ENCODE assay signal across 8 cellular contexts in the genomic region with DNA sequence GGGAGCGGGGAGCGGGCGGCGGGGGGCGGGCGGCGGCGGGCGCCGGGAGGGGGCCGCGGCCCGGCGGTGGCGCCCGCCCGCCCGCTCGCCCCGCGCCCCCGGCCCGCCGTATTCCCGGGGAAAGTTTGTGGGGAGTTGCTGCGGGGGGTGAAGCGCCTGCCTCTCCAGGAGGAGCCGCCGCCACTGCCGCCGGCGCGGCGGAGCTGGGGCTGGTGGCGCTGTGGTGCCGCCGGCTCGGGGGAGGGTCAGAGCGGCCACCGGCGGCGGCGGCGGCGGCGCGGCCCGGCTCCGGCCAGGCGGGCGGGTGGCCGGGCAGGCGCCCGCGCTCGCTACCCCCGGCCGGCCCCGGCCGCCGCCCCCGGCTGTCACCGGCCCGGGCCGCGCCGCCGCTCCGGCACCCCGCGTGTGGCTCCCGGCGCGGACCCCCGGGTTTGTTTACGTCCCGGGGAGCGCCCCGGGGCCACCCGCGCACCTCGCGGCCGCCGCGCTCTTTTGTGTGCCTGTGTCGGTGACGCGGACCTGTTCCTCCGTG. TPM values are rescaled to one million over a fixed set of nuclear protein-coding genes. Genes with fewer than 3 reads are reported as not detected.
DNase-seq lines count a peak whose midpoint lies in the region; ATAC-seq, FAIRE-seq and TF ChIP-seq lines count a peak whose summit lies in the region.

No MANE protein-coding gene starts in this region.

- DNase-seq in D341Med (ENCODE audit: low spot score) (peak; percentile 79), H9 (no peak), brain microvascular endothelial cell (no peak), iPS-NIHi11 (ENCODE audit: low spot score) (peak; percentile 71), small intestine (peak; percentile 37), GF-D8 (lab: John Stamatoyannopoulos, UW) (no peak)

- no peak overlapping the region for H3K14ac ChIP-seq in H9 (ENCODE audit: insufficient read depth, low read length)

- H3K27ac Mint-ChIP-seq in H9 = no peak overlapping the region

- WGBS in H9 (ENCODE audit: extremely low coverage, insufficient read length, low lambda C conversion rate) = no CpG with 5 or more reads among the region's 90 CpGs
- 0 to 1% (median 0%) methylated on average over 13 to 90 of the region's 90 CpGs for WGBS in small intestine, 3 donors

- H3K9me3 ChIP-seq in H9 (ENCODE audit: control insufficient read depth, low read depth, low read length) = no peaks in the 10 kb centered on the region
- no peaks in the 10 kb centered on the region for H3K9me3 ChIP-seq in OCI-LY3 (ENCODE audit: insufficient read depth, low read length)
- no peaks in the 10 kb centered on the region for H3K9me3 ChIP-seq in small intestine (ENCODE audit: control insufficient read depth, low read depth)

- no peak for ATAC-seq in GM21529 (IDR thresholded peaks at IDR 0.05; ENCODE audit: unreplicated experiment)

- H4K91ac ChIP-seq in H9 (ENCODE audit: insufficient read length, low read depth, low read length) = no peak overlapping the region

- no peak overlapping the region for H3K56ac ChIP-seq in H9 (ENCODE audit: insufficient read length, low read depth, low read length)

- H3K23ac ChIP-seq in H9 (ENCODE audit: insufficient read length, low read depth, low read length) = no peak overlapping the region

- H3K9ac ChIP-seq in H9 (ENCODE audit: extremely low read depth, insufficient read length, low read length) (no peak overlapping the region), OCI-LY3 (ENCODE audit: low read length) (peak overlapping the region; percentile 73)

- H3K79me1 ChIP-seq in H9 (ENCODE audit: insufficient read depth, low read depth, low read length, poor library complexity, severe bottlenecking) = no peaks in the 10 kb centered on the region

- no peak overlapping the region for H4K5ac ChIP-seq in H9 (ENCODE audit: insufficient read length, low read depth, low read length)

- H3K23me2 ChIP-seq in H9 (ENCODE audit: insufficient read length, low read depth, low read length, poor library complexity, severe bottlenecking) = peaks cover 17% of the 10 kb centered on the region

- peak overlapping the region; percentile 92 for H3K4me3 ChIP-seq in OCI-LY3 (ENCODE audit: low read length)
- H3K4me3 ChIP-seq in brain microvascular endothelial cell (ENCODE audit: low read depth, low read length) = peak overlapping the region; percentile 58
- peak overlapping the region; percentile 89 to 93 for H3K4me3 ChIP-seq in small intestine (ENCODE audit: low read depth in 1 of 2, low read length in 2 of 2)

- H2BK5ac ChIP-seq in H9 (ENCODE audit: insufficient read length, low read length) = no peak overlapping the region

- peaks cover 43 to 46% of the 10 kb centered on the region in 2 experiments for H3K4me1 Mint-ChIP-seq in H9

- no peak overlapping the region for H4K8ac ChIP-seq in H9 (replicated peaks; ENCODE audit: insufficient read length, low read depth, low read length)

- H2AK5ac ChIP-seq in H9 (ENCODE audit: insufficient read length, low read length) = no peak overlapping the region

- FAIRE-seq in small intestine (lab: Jason Lieb, UNC) = no peak

- no peak overlapping the region for H3K4ac ChIP-seq in H9 (ENCODE audit: low read depth, low read length)

- H3K9me3 Mint-ChIP-seq in H9 = no peaks in the 10 kb centered on the region

- peaks cover 19% of the 10 kb centered on the region for H3K27me3 Mint-ChIP-seq in H9 (ENCODE audit: low read depth)

- H4K20me1 ChIP-seq in H9 (ENCODE audit: control insufficient read depth, insufficient read depth, insufficient read length) = no peaks in the 10 kb centered on the region
- peaks cover 37% of the 10 kb centered on the region for H4K20me1 ChIP-seq in OCI-LY3 (ENCODE audit: insufficient read depth, low read length)

- no peak overlapping the region for H2BK12ac ChIP-seq in H9 (ENCODE audit: insufficient read length, low read depth, low read length)

- H3K4me2 ChIP-seq in H9 (ENCODE audit: insufficient read depth, insufficient read length, low read length) (peak overlapping the region; percentile 79), OCI-LY3 (ENCODE audit: low read length) (peak overlapping the region; percentile 79)

- no peak overlapping the region for H3T11ph ChIP-seq in H9 (ENCODE audit: low read length)

- peak overlapping the region; percentile 67 to 75; a peak in 4 of 5 replicates for H3K4me3 Mint-ChIP-seq in H9

- H3K36me3 Mint-ChIP-seq in H9 (ENCODE audit: insufficient read depth in 1 of 3, low read depth in 3 of 3) = no peaks in the 10 kb centered on the region; a peak in 2 of 7 replicates

- in situ Hi-C loops in brain microvascular endothelial cell (cut with HindIII; ENCODE audit: low pct_ligation_motif_present, low sequenced_read_pairs) = no loop called here

- H3K27me3 ChIP-seq in H9 (ENCODE audit: insufficient read depth, low read length) = no peaks in the 10 kb centered on the region
- H3K27me3 ChIP-seq in OCI-LY3 (ENCODE audit: low read depth, low read length) = no peaks in the 10 kb centered on the region
- no peaks in the 10 kb centered on the region for H3K27me3 ChIP-seq in brain microvascular endothelial cell (replicated peaks)
- H3K27me3 ChIP-seq in small intestine (ENCODE audit: control insufficient read depth in 2 of 2, insufficient read depth in 2 of 2, low read length in 2 of 2) = no peaks in the 10 kb centered on the region

- H2BK20ac ChIP-seq in H9 (ENCODE audit: low read depth, low read length, poor library complexity, severe bottlenecking) = no peak overlapping the region

- H3K4me1 ChIP-seq in H9 (ENCODE audit: insufficient read depth, low read length) (peaks cover 3% of the 10 kb centered on the region; the same call in 1 of the 2 replicates), OCI-LY3 (ENCODE audit: low read length) (peaks cover 11% of the 10 kb centered on the region), small intestine (ENCODE audit: control insufficient read depth in 2 of 2, insufficient read depth in 1 of 2, low read depth in 1 of 2, low read length in 1 of 2) (peaks cover 0 to 6% of the 10 kb centered on the region in 2 donors)

- no peak overlapping the region for H2BK15ac ChIP-seq in H9 (ENCODE audit: low read depth, low read length)

- H2BK120ac ChIP-seq in H9 (ENCODE audit: low read depth, low read length, poor library complexity, severe bottlenecking) = no peak overlapping the region

- no peak overlapping the region for H3K18ac ChIP-seq in H9 (ENCODE audit: insufficient read length, low read depth, low read length)

- H3K79me2 ChIP-seq in H9 (ENCODE audit: insufficient read depth, low read length) = peaks cover 20% of the 10 kb centered on the region; the same call in 1 of the 2 replicates
- peaks cover 52% of the 10 kb centered on the region for H3K79me2 ChIP-seq in OCI-LY3 (ENCODE audit: low read length)

- H3K36me3 ChIP-seq in OCI-LY3 (replicated peaks; ENCODE audit: low read depth, low read length) (peaks cover 8% of the 10 kb centered on the region), brain microvascular endothelial cell (replicated peaks) (no peaks in the 10 kb centered on the region), small intestine (ENCODE audit: control insufficient read depth in 2 of 2, insufficient read depth in 2 of 2, low read length in 2 of 2) (no peaks in the 10 kb centered on the region)

- H3K27ac ChIP-seq in H9 (ENCODE audit: insufficient read length, low read depth, low read length) (no peak overlapping the region), OCI-LY3 (ENCODE audit: low read length) (no peak overlapping the region), brain microvascular endothelial cell (peak overlapping the region; percentile 14), small intestine (ENCODE audit: low read depth in 1 of 2, low read length in 1 of 2) (peak overlapping the region in 1 of 2 donors; percentile 41)

- no peak for TF ChIP-seq CTCF in H9 (conservative IDR thresholded peaks at IDR 0.05)
- TF ChIP-seq CTCF in OCI-LY3 (IDR thresholded peaks at IDR 0.05; ENCODE audit: low read depth, low read length) = no peak; the same call in 1 of the 2 replicates
- peak; percentile 10 for TF ChIP-seq CTCF in brain microvascular endothelial cell (IDR thresholded peaks at IDR 0.05; ENCODE audit: low read depth, low read length, missing control alignments)

- no peak overlapping the region for H2AFZ ChIP-seq in H9 (ENCODE audit: low read length)
- H2AFZ ChIP-seq in OCI-LY3 (ENCODE audit: low read depth, low read length) = no peak overlapping the region

RNA-seq across cellular contexts. Expression of a gene that starts 0.9 kb away (rescaled TPM):
- total RNA-seq in H9 (2021) = 53.5 and 60.5 TPM in 2 replicates
- 10 to 100 TPM; 29.2 to 32.9 (median 31.8) TPM for polyA plus RNA-seq in small intestine

Comparison
In these comparisons a context has a peak if more than half of its experiments do, and no peak if none do; other contexts are left out.
1. DNase-seq: peak in D341Med (single experiment), iPS-NIHi11 (single experiment) and small intestine (single experiment); none in H9 (single experiment), brain microvascular endothelial cell (single experiment) and GF-D8 (single experiment).
2. Peak in every context shown above with its lines, with median percentiles within 50 percentile points of each other: H3K4me3 ChIP-seq.